ENCODE assay signal across 15 cellular contexts in the genomic region with DNA sequence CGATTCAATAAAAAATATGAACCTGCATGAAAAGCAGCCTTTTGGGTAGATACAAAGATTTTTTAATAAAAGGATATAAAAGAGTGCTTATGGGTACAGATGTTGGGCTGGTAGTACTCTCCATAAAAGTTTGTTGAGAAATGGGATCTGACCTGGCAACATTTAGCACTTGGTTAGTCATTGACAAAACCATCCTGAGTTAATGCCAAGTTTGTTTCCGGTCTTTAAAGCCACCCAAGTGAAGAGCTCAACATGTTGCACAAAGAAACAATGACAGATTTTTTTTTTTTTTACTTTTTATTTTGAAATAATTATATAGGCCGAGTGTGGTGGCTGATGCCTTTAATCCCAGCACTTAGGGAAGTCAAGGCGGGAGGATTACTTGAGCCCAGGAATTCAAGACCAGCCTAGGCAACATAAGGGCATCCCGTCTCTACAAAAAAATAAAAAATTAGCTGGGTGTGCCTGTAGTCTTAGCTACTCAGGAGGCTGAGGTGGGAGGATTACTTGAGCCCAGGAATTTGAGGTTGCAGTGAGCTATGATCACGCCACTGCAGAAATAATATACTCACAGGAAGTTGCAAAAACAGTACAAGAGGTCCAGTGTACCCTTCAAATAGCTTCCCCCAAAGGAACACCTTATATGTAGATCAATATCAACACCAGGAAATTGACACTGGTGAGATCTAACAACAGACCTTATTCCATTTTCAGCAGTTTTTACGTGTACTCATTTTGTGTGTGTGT. TPM values are rescaled to one million over a fixed set of nuclear protein-coding genes. Genes with fewer than 3 reads are reported as not detected.
DNase-seq lines count a peak whose midpoint lies in the region; ATAC-seq and TF ChIP-seq lines count a peak whose summit lies in the region.
"Had no signal": no experiment of that assay in that cellular context is flagged by ENCODE, and none has a peak within 500 bp of the region (broad histone marks: within the 10 kb centered on the region; RNA-seq: fewer than 3 reads in every experiment).

No MANE protein-coding gene starts in this region.

- intact Hi-C loops in activated CD4-positive, alpha-beta T cell treated with anti-CD3 and anti-CD28 coated beads, Interleukin-2, amount 10 ng/mL, durations not matched to agents 24 days and 14 days (cut with micrococcal nuclease), result loop anchor here (2.0 to 5.0 kb wide), 2 partner anchors 21 to 122 kb away; no protein-coding TSS in a partner anchor

- H3K4me3 Mint-ChIP-seq in activated T-helper 17 cell treated with anti-CD3 and anti-CD28 coated beads, Interleukin-2, amount 50 U/mL, for 72 hours, result peak overlapping the region; percentile 22
- no peak overlapping the region for H3K4me3 Mint-ChIP-seq in activated CD4-positive, alpha-beta T cell treated with anti-CD3 and anti-CD28 coated beads, Interleukin-2, amount 10 ng/mL, durations not matched to agents 24 days and 14 days
- H3K4me3 Mint-ChIP-seq: activated naive CD8-positive, alpha-beta T cell treated with anti-CD3 and anti-CD28 coated beads, Interleukin-2, amount 10 ng/mL, durations not matched to agents 7 days and 5 days; B cell had no signal

- no peaks in the 10 kb centered on the region for H3K27me3 Mint-ChIP-seq in activated T-helper 17 cell treated with anti-CD3 and anti-CD28 coated beads, Interleukin-2, amount 50 U/mL, for 72 hours
- no peaks in the 10 kb centered on the region for H3K27me3 Mint-ChIP-seq in activated CD4-positive, alpha-beta T cell treated with anti-CD3 and anti-CD28 coated beads, Interleukin-2, amount 10 ng/mL, durations not matched to agents 24 days and 14 days
- H3K27me3 Mint-ChIP-seq: activated naive CD8-positive, alpha-beta T cell treated with anti-CD3 and anti-CD28 coated beads, Interleukin-2, amount 10 ng/mL, durations not matched to agents 7 days and 5 days; B cell had no signal

- no peak overlapping the region for H3K4me3 ChIP-seq in foreskin fibroblast (ENCODE audit: low read depth in 1 of 2, low read length in 2 of 2)
- H3K4me3 ChIP-seq: thoracic aorta had no signal

- H3K36me3 Mint-ChIP-seq in activated T-helper 17 cell treated with anti-CD3 and anti-CD28 coated beads, Interleukin-2, amount 50 U/mL, for 72 hours (ENCODE audit: low read depth), result no peaks in the 10 kb centered on the region
- peaks cover 15% of the 10 kb centered on the region for H3K36me3 Mint-ChIP-seq in activated CD4-positive, alpha-beta T cell treated with anti-CD3 and anti-CD28 coated beads, Interleukin-2, amount 10 ng/mL, durations not matched to agents 24 days and 14 days (ENCODE audit: low read depth)

- no peak overlapping the region for H3K27ac Mint-ChIP-seq in activated T-helper 17 cell treated with anti-CD3 and anti-CD28 coated beads, Interleukin-2, amount 50 U/mL, for 72 hours
- no peak overlapping the region for H3K27ac Mint-ChIP-seq in activated CD4-positive, alpha-beta T cell treated with anti-CD3 and anti-CD28 coated beads, Interleukin-2, amount 10 ng/mL, durations not matched to agents 24 days and 14 days
- H3K27ac Mint-ChIP-seq: activated naive CD8-positive, alpha-beta T cell treated with anti-CD3 and anti-CD28 coated beads, Interleukin-2, amount 10 ng/mL, durations not matched to agents 7 days and 5 days; B cell had no signal

- no peaks in the 10 kb centered on the region for H3K9me3 Mint-ChIP-seq in activated T-helper 17 cell treated with anti-CD3 and anti-CD28 coated beads, Interleukin-2, amount 50 U/mL, for 72 hours
- H3K9me3 Mint-ChIP-seq in activated CD4-positive, alpha-beta T cell treated with anti-CD3 and anti-CD28 coated beads, Interleukin-2, amount 10 ng/mL, durations not matched to agents 24 days and 14 days, result no peaks in the 10 kb centered on the region
- H3K9me3 Mint-ChIP-seq: activated naive CD8-positive, alpha-beta T cell treated with anti-CD3 and anti-CD28 coated beads, Interleukin-2, amount 10 ng/mL, durations not matched to agents 7 days and 5 days had no signal

- peak; percentile 53 for DNase-seq in A172 (ENCODE audit: low spot score)
- peak; percentile 63 for DNase-seq in EL
- DNase-seq in foreskin fibroblast, result peak; percentile 59 to 74
- no peak for DNase-seq in stimulated activated CD4-positive, alpha-beta T cell treated with anti-CD3 and anti-CD28 coated beads, Interleukin-1b, Interleukin-23, amount 100 ng/mL, for 48 hours
- DNase-seq in stimulated activated naive CD4-positive, alpha-beta T cell (lab: John Stamatoyannopoulos, UW), result no peak
- no peak for DNase-seq in activated CD4-positive, alpha-beta T cell treated with anti-CD3 and anti-CD28 coated beads, Interleukin-2, amount 10 ng/mL, durations not matched to agents 24 days and 14 days
- DNase-seq: activated CD4-positive, alpha-beta T cell treated with anti-CD3 and anti-CD28 coated beads, Interleukin-2, amount 50 U/mL, for 48 hours; activated naive CD8-positive, alpha-beta T cell treated with anti-CD3 and anti-CD28 coated beads, Interleukin-2, amount 10 ng/mL, durations not matched to agents 7 days and 5 days; NCI-H187; right cardiac atrium; T-helper 1 cell had no signal

- no peak for ATAC-seq in activated T-helper 17 cell treated with anti-CD3 and anti-CD28 coated beads, Interleukin-2, amount 50 U/mL, for 72 hours (replicated peaks)
- ATAC-seq in HG03378 (IDR thresholded peaks at IDR 0.05; ENCODE audit: unreplicated experiment), result no peak

- no peaks in the 10 kb centered on the region for H3K4me1 Mint-ChIP-seq in activated T-helper 17 cell treated with anti-CD3 and anti-CD28 coated beads, Interleukin-2, amount 50 U/mL, for 72 hours
- H3K4me1 Mint-ChIP-seq in activated CD4-positive, alpha-beta T cell treated with anti-CD3 and anti-CD28 coated beads, Interleukin-2, amount 10 ng/mL, durations not matched to agents 24 days and 14 days, result peaks cover 23% of the 10 kb centered on the region

- TF ChIP-seq CTCF in foreskin fibroblast (IDR thresholded peaks at IDR 0.05; ENCODE audit: low read depth, low read length), result no peak

RNA-seq across cellular contexts. Expression of gene CHST7, which starts 16.6 kb away (rescaled TPM):
- total RNA-seq in A172 (2014; rRNA removed; shearing (Covaris generic)), result 3.0 and 6.4 TPM in 2 replicates
- 1 to 10 TPM; 2.4 to 2.9 TPM for total RNA-seq in activated T-helper 17 cell treated with anti-CD3 and anti-CD28 coated beads, Interleukin-2, amount 50 U/mL, for 72 hours
- total RNA-seq in activated CD4-positive, alpha-beta T cell treated with anti-CD3 and anti-CD28 coated beads, Interleukin-2, amount 10 ng/mL, durations not matched to agents 24 days and 14 days, result 6.5 and 6.9 TPM in 2 replicates

RNA-seq across cellular contexts. Expression of gene ZNF674, which starts 44.9 kb away (rescaled TPM):
- total RNA-seq in A172 (2014; rRNA removed; shearing (Covaris generic)), result 2.0 and 4.9 TPM in 2 replicates
- 1 to 10 TPM; 2.0 to 3.0 TPM for total RNA-seq in activated T-helper 17 cell treated with anti-CD3 and anti-CD28 coated beads, Interleukin-2, amount 50 U/mL, for 72 hours
- 2.1 and 2.6 TPM in 2 replicates for total RNA-seq in activated CD4-positive, alpha-beta T cell treated with anti-CD3 and anti-CD28 coated beads, Interleukin-2, amount 10 ng/mL, durations not matched to agents 24 days and 14 days

Comparison
In these comparisons a context has a peak if more than half of its experiments do, and no peak if none do; other contexts are left out.
1. DNase-seq: peak in A172 (single experiment), EL (single experiment) and foreskin fibroblast (2 of 2); none in stimulated activated CD4-positive, alpha-beta T cell treated with anti-CD3 and anti-CD28 coated beads, Interleukin-1b, Interleukin-23, amount 100 ng/mL, for 48 hours (single experiment), stimulated activated naive CD4-positive, alpha-beta T cell (0 of 6) and activated CD4-positive, alpha-beta T cell treated with anti-CD3 and anti-CD28 coated beads, Interleukin-2, amount 10 ng/mL, durations not matched to agents 24 days and 14 days (single experiment).